In the genomic region with DNA sequence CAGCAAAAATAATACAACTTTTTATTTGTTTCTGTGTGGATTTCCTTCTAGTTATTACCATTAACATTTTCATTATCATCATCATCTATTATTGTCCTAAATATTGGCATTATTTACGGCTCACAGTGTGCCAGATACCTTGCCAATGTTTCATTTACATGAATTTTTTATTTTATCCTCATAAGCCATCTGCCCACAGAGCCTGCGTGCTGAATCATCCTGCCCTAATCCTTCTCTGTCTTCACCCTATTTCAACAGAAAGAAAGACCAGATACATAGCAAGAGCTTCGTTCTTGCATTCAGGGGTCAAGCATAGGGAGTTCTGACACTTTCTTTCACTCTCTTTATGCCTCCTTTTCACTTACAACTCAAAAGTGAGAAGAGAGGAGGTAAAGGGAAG, we compare ENCODE assay signal across 18 cellular contexts.
DNase-seq lines count a peak whose midpoint lies in the region; ATAC-seq, FAIRE-seq and TF ChIP-seq lines count a peak whose summit lies in the region.
"Had no signal": no experiment of that assay in that cellular context is flagged by ENCODE, and none has a peak within 500 bp of the region (broad histone marks: within the 10 kb centered on the region; RNA-seq: fewer than 3 reads in every experiment).

No MANE protein-coding gene starts in this region.

- peak overlapping the region in 1 of 5 experiments; percentile 43 for H3K4me3 Mint-ChIP-seq in brain
- no peak overlapping the region for H3K4me3 Mint-ChIP-seq in T-cell
- H3K4me3 Mint-ChIP-seq: neural crest cell had no signal

- H3K27ac Mint-ChIP-seq in brain = peak overlapping the region in 3 of 5 experiments; percentile 10 to 78 (median 27)
- H3K27ac Mint-ChIP-seq in T-cell = no peak overlapping the region

- TF ChIP-seq POLR2A in esophagus squamous epithelium (IDR thresholded peaks at IDR 0.05) = no peak

- H3K27me3 Mint-ChIP-seq in brain = no peaks in the 10 kb centered on the region
- H3K27me3 Mint-ChIP-seq in T-cell = peaks cover 0 to 6% of the 10 kb centered on the region in 2 donors

- POLR2A ChIA-PET in HEK293T (lab: Yijun Ruan, JAX) = no interaction called here
- POLR2A ChIA-PET in T-cell (lab: Charles Lee) = no interaction called here

- H3K36me3 ChIP-seq in esophagus squamous epithelium = no peaks in the 10 kb centered on the region
- H3K36me3 ChIP-seq: BLaER1 had no signal

- H3K4me3 ChIP-seq in AG10803 (ENCODE audit: low read length) (no peak overlapping the region), esophagus squamous epithelium (peak overlapping the region in 2 of 4 donors; percentile 20 to 41)
- H3K4me3 ChIP-seq: BLaER1 had no signal

- no peaks in the 10 kb centered on the region for H3K27me3 ChIP-seq in esophagus squamous epithelium
- H3K27me3 ChIP-seq: BLaER1 had no signal

- peaks cover 0 to 13% (median 10%) of the 10 kb centered on the region in 5 experiments for H3K9me3 Mint-ChIP-seq in brain
- peaks cover 0 to 5% (median 0%) of the 10 kb centered on the region in 3 donors for H3K9me3 Mint-ChIP-seq in T-cell
- H3K9me3 Mint-ChIP-seq: neural crest cell had no signal

- no peaks in the 10 kb centered on the region for H3K9me3 ChIP-seq in esophagus squamous epithelium
- H3K9me3 ChIP-seq: BLaER1 had no signal

- peaks cover 0 to 16% (median 0%) of the 10 kb centered on the region in 3 donors for H3K4me1 ChIP-seq in esophagus squamous epithelium
- H3K4me1 ChIP-seq: BLaER1 had no signal

- WGBS in esophagus squamous epithelium, 2 donors = 3 to 17% methylated on average over 3 of the region's 3 CpGs

- TF ChIP-seq CTCF in AG10803 (conservative IDR thresholded peaks at IDR 0.05; ENCODE audit: low read length) = no peak
- TF ChIP-seq CTCF in brain (conservative IDR thresholded peaks at IDR 0.05) = no peak
- no peak for TF ChIP-seq CTCF in esophagus squamous epithelium (IDR thresholded peaks at IDR 0.05)

- H3K36me3 Mint-ChIP-seq in brain (peaks cover 7% of the 10 kb centered on the region), T-cell (no peaks in the 10 kb centered on the region)

- ATAC-seq in T-cell (replicated peaks in 1 of 4) = no peak

- H3K4me1 Mint-ChIP-seq in brain = peaks cover 5% of the 10 kb centered on the region
- H3K4me1 Mint-ChIP-seq in T-cell = no peaks in the 10 kb centered on the region
- H3K4me1 Mint-ChIP-seq: neural crest cell had no signal

- H3K27ac ChIP-seq in esophagus squamous epithelium = peak overlapping the region in 1 of 4 donors; percentile 30
- H3K27ac ChIP-seq: BLaER1 had no signal

- CTCF ChIA-PET in HEK293T (lab: Yijun Ruan, JAX) = no interaction called here
- CTCF ChIA-PET in T-cell (lab: Charles Lee) = no interaction called here

- intact Hi-C loops in esophagus squamous epithelium (cut with DNase I) = no loop called here

- peak; percentile 93 for FAIRE-seq in islet of Langerhans (lab: Jason Lieb, UNC)
- FAIRE-seq: endothelial cell of umbilical vein, kidney had no signal

- peak; percentile 18 for DNase-seq in AG10803 (ENCODE audit: low read depth)
- peak; percentile 3 for DNase-seq in NCI-H2171 (lab: John Stamatoyannopoulos, UW)
- DNase-seq in HEK293T (ENCODE audit: extremely low spot score) = no peak
- no peak for DNase-seq in T-cell
- no peak for DNase-seq in esophagus squamous epithelium (lab: John Stamatoyannopoulos, UW)
- no peak for DNase-seq in activated CD8-positive, alpha-beta memory T cell treated with anti-CD3 and anti-CD28 coated beads, Interleukin-2, amount 50 U/mL, for 4 hours
- DNase-seq: activated CD8-positive, alpha-beta memory T cell treated with anti-CD3 and anti-CD28 coated beads for 24 hours; GDM1; KG1; kidney; NCI-H510A; stimulated activated CD4-positive, alpha-beta T cell treated with anti-CD3 and anti-CD28 coated beads, Interleukin-1b, Interleukin-23, amount 100 ng/mL, for 48 hours; stimulated activated naive CD4-positive, alpha-beta T cell treated with Interleukin-2 at 50 U/mL for 16 hours had no signal

TF ChIP-seq in HEK293T, 16 proteins besides CTCF, POLR2A, EP300 and RAD21:
- TF ChIP-seq FOXK2 (IDR thresholded peaks at IDR 0.05) (no peak), FOXA1 (IDR thresholded peaks at IDR 0.05) (no peak), NFRKB (IDR thresholded peaks at IDR 0.05) (no peak), SP1 (IDR thresholded peaks at IDR 0.05) (no peak), BHLHE40 (IDR thresholded peaks at IDR 0.05; ENCODE audit: borderline replicate concordance) (no peak)
TF ChIP-seq in HEK293T: peak in this region for 0.

Comparison
In these comparisons a context has a peak if more than half of its experiments do, and no peak if none do; other contexts are left out.
1. DNase-seq: peak in AG10803 (single experiment) and NCI-H2171 (single experiment); none in HEK293T (single experiment), T-cell (0 of 34), esophagus squamous epithelium (single experiment) and activated CD8-positive, alpha-beta memory T cell treated with anti-CD3 and anti-CD28 coated beads, Interleukin-2, amount 50 U/mL, for 4 hours (single experiment).
2. H3K27ac Mint-ChIP-seq: peak in brain (3 of 5); none in T-cell (0 of 2).